In genomic region chr11:66287256-66288137, GRCh38 we compare ENCODE assay signal across 8 cellular contexts. TPM values are rescaled to one million over a fixed set of nuclear protein-coding genes. Genes with fewer than 3 reads are reported as not detected.
DNase-seq lines count a peak whose midpoint lies in the region; ATAC-seq and TF ChIP-seq lines count a peak whose summit lies in the region.

No MANE protein-coding gene starts in this region.

- POLR2A ChIA-PET in PC-3 (lab: Charles Lee; ENCODE audit: unreplicated experiment), result interaction anchor here (0.6 kb wide), 1 partner anchor 9 kb away, joined by 13 read pairs; no protein-coding TSS in a partner anchor

- ATAC-seq in DND-41 (ENCODE audit: insufficient read depth, low read depth) (no peak), PC-3 (no peak), HG02798 (IDR thresholded peaks at IDR 0.05; ENCODE audit: poor library complexity, unreplicated experiment) (no peak)

- H3K9ac ChIP-seq in DND-41 (ENCODE audit: low read depth, low read length), result peak overlapping the region; percentile 78
- peak overlapping the region; percentile 94; the same call in 1 of the 2 replicates for H3K9ac ChIP-seq in PC-3 (ENCODE audit: low read length)
- H3K9ac ChIP-seq in trophoblast cell (ENCODE audit: low read length), result no peak overlapping the region

- peaks cover 8% of the 10 kb centered on the region for H3K79me1 ChIP-seq in trophoblast cell (ENCODE audit: low read length)

- no peaks in the 10 kb centered on the region for H3K36me3 Mint-ChIP-seq in endothelial cell (ENCODE audit: low read depth, unreplicated experiment)

- no peak overlapping the region for H3K27ac Mint-ChIP-seq in endothelial cell (ENCODE audit: unreplicated experiment)

- no peaks in the 10 kb centered on the region for H3K9me3 ChIP-seq in DND-41 (ENCODE audit: insufficient read depth, low read length, severe bottlenecking)
- no peaks in the 10 kb centered on the region for H3K9me3 ChIP-seq in PC-3 (ENCODE audit: low read length)
- peaks cover 2% of the 10 kb centered on the region for H3K9me3 ChIP-seq in trophoblast cell (ENCODE audit: insufficient read depth, low read depth, low read length)

- no TSS peak for BruUV-seq in PC-3 (replicated peaks; lab: Mats Ljungman, UMichigan)

- peaks cover 18% of the 10 kb centered on the region for H3K4me1 Mint-ChIP-seq in endothelial cell (ENCODE audit: unreplicated experiment)

- no peak overlapping the region for H2BK5ac ChIP-seq in trophoblast cell (ENCODE audit: low read depth, low read length, poor library complexity)

- H2AK5ac ChIP-seq in trophoblast cell (ENCODE audit: low read length), result peak overlapping the region; percentile 43

- TF ChIP-seq CTCF in DND-41 (IDR thresholded peaks at IDR 0.05; ENCODE audit: borderline replicate concordance, extremely low read depth, low read length, poor library complexity, severe bottlenecking) (no peak), PC-3 (conservative IDR thresholded peaks at IDR 0.05; ENCODE audit: low read depth, low read length) (no peak), endothelial cell (IDR thresholded peaks at IDR 0.05; ENCODE audit: unreplicated experiment) (no peak)

- H3K4me1 ChIP-seq in DND-41 (ENCODE audit: insufficient read depth, low read length) (peaks cover 42% of the 10 kb centered on the region), PC-3 (ENCODE audit: insufficient read depth, low read length) (peaks cover 18% of the 10 kb centered on the region), trophoblast cell (ENCODE audit: control insufficient read depth in 1 of 2, insufficient read depth in 2 of 2, low read length in 2 of 2) (peaks cover 12 to 15% of the 10 kb centered on the region in 2 experiments)

- intact Hi-C loops in PC-3 (cut with micrococcal nuclease), result no loop called here

- H3K27ac ChIP-seq in DND-41 (ENCODE audit: low read length) (peak overlapping the region; percentile 73), PC-3 (ENCODE audit: low read length) (no peak overlapping the region), trophoblast cell (ENCODE audit: low read depth, low read length) (no peak overlapping the region)

- no peaks in the 10 kb centered on the region for H3K36me3 ChIP-seq in DND-41 (ENCODE audit: insufficient read depth, low read length)
- no peaks in the 10 kb centered on the region for H3K36me3 ChIP-seq in PC-3 (ENCODE audit: low read depth, low read length)
- H3K36me3 ChIP-seq in trophoblast cell (ENCODE audit: control insufficient read depth in 1 of 2, insufficient read depth in 2 of 2, low read length in 2 of 2), result peaks cover 27 to 34% of the 10 kb centered on the region in 2 experiments

- no peaks in the 10 kb centered on the region for H3K9me3 Mint-ChIP-seq in endothelial cell (ENCODE audit: unreplicated experiment)

- H2AFZ ChIP-seq in DND-41 (ENCODE audit: low read depth, low read length) (no peak overlapping the region), PC-3 (ENCODE audit: low read length) (no peak overlapping the region), trophoblast cell (ENCODE audit: insufficient read depth, low read length, poor library complexity) (no peak overlapping the region)

- WGBS in trophoblast cell (ENCODE audit: extremely low coverage, insufficient coverage, insufficient read length), result no CpG with 5 or more reads among the region's 16 CpGs

- H4K8ac ChIP-seq in trophoblast cell (ENCODE audit: low read depth, low read length), result peak overlapping the region; percentile 98

- H3K79me2 ChIP-seq in DND-41 (ENCODE audit: insufficient read depth, low read length) (peaks cover 14% of the 10 kb centered on the region), PC-3 (ENCODE audit: low read length) (peaks cover 23% of the 10 kb centered on the region), trophoblast cell (ENCODE audit: control insufficient read depth, insufficient read depth, low read length, poor library complexity) (peaks cover 10% of the 10 kb centered on the region)

- H3K27me3 Mint-ChIP-seq in endothelial cell (ENCODE audit: unreplicated experiment), result peaks cover 18% of the 10 kb centered on the region

- peak overlapping the region in 1 of 2 experiments; percentile 96; a peak in 3 of 4 replicates for H3K4me3 ChIP-seq in DND-41 (ENCODE audit: low read depth in 1 of 2, low read length in 2 of 2)
- peak overlapping the region; percentile 90 for H3K4me3 ChIP-seq in PC-3 (ENCODE audit: low read length)
- H3K4me3 ChIP-seq in trophoblast cell (ENCODE audit: low read depth, low read length), result peak overlapping the region; percentile 84

- H3K14ac ChIP-seq in trophoblast cell (ENCODE audit: low read length), result peak overlapping the region; percentile 96

- CTCF ChIA-PET in PC-3 (lab: Charles Lee), result no interaction called here

- no peak overlapping the region for H2BK12ac ChIP-seq in trophoblast cell (ENCODE audit: low read length)

- no peaks in the 10 kb centered on the region for H3K9me2 ChIP-seq in PC-3 (replicated peaks; ENCODE audit: low read length)

- no peak overlapping the region for H2BK120ac ChIP-seq in trophoblast cell (ENCODE audit: insufficient read depth, low read length, poor library complexity)

- DNase-seq in DND-41 (no peak), PC-3 (no peak), endothelial cell (ENCODE audit: low spot score) (no peak), trophoblast cell (no peak), occipital lobe (lab: John Stamatoyannopoulos, UW) (no peak), hepatic stellate cell (ENCODE audit: low spot score) (no peak)
- no peak for DNase-seq in stimulated activated CD4-positive, alpha-beta T cell treated with anti-CD3 and anti-CD28 coated beads, Interleukin-2, amount 100 ng/mL, for 24 hours

- peak overlapping the region; percentile 68 for H4K12ac ChIP-seq in trophoblast cell (ENCODE audit: low read depth, low read length)

- no peaks in the 10 kb centered on the region for H3K27me3 ChIP-seq in DND-41 (ENCODE audit: insufficient read depth, low read length, poor library complexity)
- H3K27me3 ChIP-seq in PC-3 (ENCODE audit: low read length), result peaks cover 7% of the 10 kb centered on the region
- peaks cover 16% of the 10 kb centered on the region for H3K27me3 ChIP-seq in trophoblast cell (ENCODE audit: insufficient read depth, low read length)

- H3K4me2 ChIP-seq in DND-41 (ENCODE audit: insufficient read depth, low read length) (peak overlapping the region; percentile 84), PC-3 (ENCODE audit: low read length) (peak overlapping the region; percentile 97), trophoblast cell (ENCODE audit: low read length) (peak overlapping the region; percentile 62)

- peak overlapping the region; percentile 96 for H3K4me3 Mint-ChIP-seq in endothelial cell (ENCODE audit: unreplicated experiment)

- H4K20me1 ChIP-seq in DND-41 (ENCODE audit: insufficient read depth, low read length), result peaks cover 17% of the 10 kb centered on the region
- H4K20me1 ChIP-seq in PC-3 (ENCODE audit: low read length), result no peaks in the 10 kb centered on the region

- no peak overlapping the region for H4K91ac ChIP-seq in trophoblast cell (ENCODE audit: low read depth, low read length)

- H3K18ac ChIP-seq in trophoblast cell (ENCODE audit: low read length), result peak overlapping the region; percentile 51

- no peak overlapping the region for H3K23ac ChIP-seq in trophoblast cell (ENCODE audit: low read length)

- no peaks in the 10 kb centered on the region for H3F3A ChIP-seq in PC-3 (ENCODE audit: low read length, unreplicated experiment)

- peak overlapping the region; percentile 86 for H3K4ac ChIP-seq in trophoblast cell (ENCODE audit: low read depth, low read length)

RNA-seq across cellular contexts. Expression of gene YIF1A, which starts 1.4 kb away (rescaled TPM):
- 196 and 236 TPM in 2 replicates for total RNA-seq in PC-3 (2014; rRNA removed)
- total RNA-seq in endothelial cell (ENCODE audit: unreplicated experiment), result 48.0 TPM
- polyA plus RNA-seq in trophoblast cell (2013), result 225 and 238 TPM in 2 replicates
- 32.4 TPM for total RNA-seq in occipital lobe

RNA-seq across cellular contexts. Expression of gene TMEM151A, which starts 4.2 kb away (rescaled TPM):
- total RNA-seq in PC-3 (2014; rRNA removed), result not detected in 2 replicates
- not detected for total RNA-seq in endothelial cell (ENCODE audit: unreplicated experiment)
- polyA plus RNA-seq in trophoblast cell (2013), result 0.10 and 0.12 TPM in 2 replicates
- total RNA-seq in occipital lobe, result 6.4 TPM

RNA-seq across cellular contexts. Expression of gene CNIH2, which starts 9.5 kb away (rescaled TPM):
- 2.2 and 5.2 TPM in 2 replicates for total RNA-seq in PC-3 (2014; rRNA removed)
- total RNA-seq in endothelial cell (ENCODE audit: unreplicated experiment), result 1.9 TPM
- 4.7 and 5.3 TPM in 2 replicates for polyA plus RNA-seq in trophoblast cell (2013)
- total RNA-seq in occipital lobe, result 33.1 TPM

RNA-seq across cellular contexts. Expression of gene RAB1B, which starts 19.1 kb away (rescaled TPM):
- total RNA-seq in PC-3 (2014; rRNA removed) (355 and 380 TPM in 2 replicates), endothelial cell (ENCODE audit: unreplicated experiment) (189 TPM), occipital lobe (28.9 TPM)
- polyA plus RNA-seq in trophoblast cell (2013), result 160 and 162 TPM in 2 replicates

RNA-seq across cellular contexts. Expression of gene CD248, which starts 29.3 kb away (rescaled TPM):
- not detected in 2 replicates for total RNA-seq in PC-3 (2014; rRNA removed)
- total RNA-seq in endothelial cell (ENCODE audit: unreplicated experiment), result 2.9 TPM
- 22.3 and 23.5 TPM in 2 replicates for polyA plus RNA-seq in trophoblast cell (2013)
- 1.1 TPM for total RNA-seq in occipital lobe
